ENCODE assay signal across 8 cellular contexts in the genomic region with DNA sequence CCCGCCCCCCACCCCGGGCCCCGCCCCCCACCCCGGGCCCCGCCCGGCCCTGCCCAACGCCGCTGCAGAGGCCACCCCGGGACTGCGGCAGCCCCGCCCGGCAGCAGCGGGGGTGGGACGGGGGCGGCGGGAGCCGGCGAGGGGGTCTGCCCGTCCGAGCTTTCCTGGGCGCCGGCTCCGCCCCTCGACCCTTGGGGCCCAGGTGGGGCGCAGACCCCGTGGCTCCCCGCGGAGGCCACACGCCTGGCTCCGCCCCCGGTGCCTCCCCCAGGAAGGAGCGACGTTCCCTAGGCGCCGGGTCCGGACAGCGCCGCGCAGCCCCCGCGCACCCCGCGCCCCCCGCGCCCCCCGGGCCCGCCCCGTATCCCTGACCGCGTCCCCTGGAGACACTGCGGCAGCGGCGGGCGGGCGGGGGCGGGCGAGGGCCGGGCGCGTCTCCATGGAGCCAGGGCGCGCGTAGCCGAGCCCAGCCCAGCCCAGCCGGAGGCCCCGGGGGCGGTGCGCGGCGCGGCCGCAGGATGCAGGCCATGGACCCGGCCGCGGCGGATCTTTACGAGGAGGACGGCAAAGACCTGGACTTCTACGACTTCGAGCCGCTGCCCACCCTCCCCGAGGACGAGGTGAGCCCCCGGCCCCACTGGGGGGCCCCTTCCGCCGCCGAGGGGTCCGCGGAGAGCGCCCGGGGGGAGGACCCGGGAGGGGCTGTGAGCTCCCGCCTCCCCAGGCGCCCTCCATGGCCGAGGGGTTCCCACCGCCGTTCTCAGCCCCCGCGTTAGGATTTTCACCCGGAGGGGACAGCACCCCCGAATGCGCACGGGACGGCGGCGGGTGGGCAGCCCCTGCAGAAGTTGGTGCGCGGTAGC. TPM values are rescaled to one million over a fixed set of nuclear protein-coding genes. Genes with fewer than 3 reads are reported as not detected.
DNase-seq lines count a peak whose midpoint lies in the region; ATAC-seq, FAIRE-seq and TF ChIP-seq lines count a peak whose summit lies in the region.

A gene with protein sequence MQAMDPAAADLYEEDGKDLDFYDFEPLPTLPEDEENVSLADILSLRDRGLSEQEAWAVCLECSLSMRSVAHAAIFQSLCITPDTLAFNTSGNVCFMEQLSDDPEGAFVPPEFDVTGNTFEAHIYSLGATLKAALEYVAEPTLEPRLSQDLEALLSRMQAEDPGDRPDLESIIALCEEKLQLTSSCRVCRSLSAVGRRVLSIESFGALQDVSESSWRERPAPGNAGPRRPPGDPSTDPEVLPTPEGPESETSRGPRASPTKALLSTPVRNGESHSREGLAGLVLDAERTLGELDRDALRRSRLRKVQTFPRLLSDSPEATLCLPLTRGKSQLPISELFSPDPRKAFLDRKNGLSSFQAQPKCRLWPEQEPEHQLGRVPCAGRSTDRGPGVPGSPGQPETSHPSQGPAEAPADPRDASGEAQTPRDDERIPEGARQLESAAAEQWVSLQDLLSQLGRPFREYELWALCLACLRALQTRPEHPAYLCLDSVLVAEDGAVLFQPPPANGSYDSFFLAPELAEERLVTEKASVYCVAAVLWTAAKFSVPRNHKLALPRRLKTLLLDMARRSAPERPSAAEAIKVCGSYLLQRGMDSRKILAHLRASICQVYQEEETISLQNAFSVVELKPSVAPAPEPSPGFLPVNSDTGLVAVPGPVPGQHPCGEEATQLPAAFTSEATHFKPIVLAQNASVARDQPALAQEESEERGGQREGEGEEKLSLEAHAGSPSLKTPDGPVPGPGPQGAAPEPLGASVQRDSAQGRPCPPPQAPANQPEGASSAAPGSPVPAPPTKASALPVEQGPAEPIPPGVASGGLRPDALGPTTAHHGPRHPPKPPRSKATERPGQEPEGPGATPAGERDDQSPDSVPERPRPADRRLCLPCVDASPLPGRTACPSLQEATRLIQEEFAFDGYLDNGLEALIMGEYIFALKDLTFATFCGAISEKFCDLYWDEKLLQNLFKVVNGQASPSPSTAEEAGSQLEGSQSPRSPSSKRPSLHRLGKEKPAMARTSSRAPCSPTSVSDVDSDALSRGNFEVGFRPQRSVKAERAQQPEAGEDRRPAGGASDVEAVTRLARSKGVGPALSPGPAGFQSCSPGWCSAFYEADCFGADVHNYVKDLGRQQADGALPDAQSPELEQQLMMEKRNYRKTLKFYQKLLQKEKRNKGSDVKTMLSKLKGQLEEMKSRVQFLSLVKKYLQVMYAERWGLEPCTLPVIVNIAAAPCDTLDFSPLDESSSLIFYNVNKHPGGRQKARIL (N-terminal part only) (plus strand): TSS at position 270 of the 863 bp plus-strand sequence. CDS start 249 bp downstream, at position 519.

- no peaks in the 10 kb centered on the region for H3K4me1 ChIP-seq in CD8-positive, alpha-beta memory T cell (ENCODE audit: insufficient read depth, low read length)
- H3K4me1 ChIP-seq in ectodermal cell (ENCODE audit: control insufficient read depth, insufficient read depth, low read length) (peaks cover 5% of the 10 kb centered on the region), mesendoderm (ENCODE audit: control insufficient read depth, low read depth, low read length) (no peaks in the 10 kb centered on the region)

- no peak within 1 kb of the TSS for H3K27ac ChIP-seq in CD8-positive, alpha-beta memory T cell (ENCODE audit: low read depth, low read length)
- H3K27ac ChIP-seq in ectodermal cell (ENCODE audit: insufficient read depth, low read depth, low read length, poor library complexity, severe bottlenecking) = no peak within 1 kb of the TSS
- H3K27ac ChIP-seq in mesendoderm (ENCODE audit: low read depth, low read length) = no peak within 1 kb of the TSS

- no peak within 1 kb of the TSS for H3K4me3 ChIP-seq in CD8-positive, alpha-beta memory T cell (ENCODE audit: low read length)
- H3K4me3 ChIP-seq in NB4 (ENCODE audit: low read depth, low read length) (no peak within 1 kb of the TSS), ectodermal cell (ENCODE audit: insufficient read depth, low read depth, low read length) (peak within 1 kb of the TSS; percentile 62), mesendoderm (ENCODE audit: low read length) (peak within 1 kb of the TSS; percentile 35)

- intact Hi-C loops in activated T-helper 2 cell treated with anti-CD3 and anti-CD28 coated beads, Interferon-gamma antibody, Interleukin-2, Interleukin-4, amounts not matched to agents 10 μg/mL and 5 μg/mL and 100 μg/mL, durations not matched to agents 14 hours and 24 hours and 36 hours (cut with micrococcal nuclease) = loop anchor here (5.0 kb wide), 1 partner anchor 67 kb away; no protein-coding TSS in a partner anchor

- POLR2A ChIA-PET in CD8-positive, alpha-beta memory T cell (lab: Charles Lee) = no interaction called here

- no peak within 1 kb of the TSS for H2BK15ac ChIP-seq in mesendoderm (replicated peaks; ENCODE audit: low read depth)

- H3K79me1 ChIP-seq in mesendoderm (ENCODE audit: low read length) = no peaks in the 10 kb centered on the region

- no peak for TF ChIP-seq CTCF in NB4 (IDR thresholded peaks at IDR 0.05; ENCODE audit: low read depth, low read length)

- H3K4me2 ChIP-seq in mesendoderm (ENCODE audit: low read length) = peak within 1 kb of the TSS; percentile 67

- no peak within 1 kb of the TSS for H3K23ac ChIP-seq in mesendoderm (ENCODE audit: low read length)

- peak within 1 kb of the TSS in 4 of 7 donors; percentile 28 to 76 (median 40) for H3K4me3 Mint-ChIP-seq in CD8-positive, alpha-beta memory T cell
- H3K4me3 Mint-ChIP-seq in activated T-helper 2 cell treated with anti-CD3 and anti-CD28 coated beads, Interferon-gamma antibody, Interleukin-2, Interleukin-4, amounts not matched to agents 10 μg/mL and 5 μg/mL and 100 μg/mL, durations not matched to agents 14 hours and 24 hours and 36 hours (ENCODE audit: low read depth) = no peak within 1 kb of the TSS

- H3K9me3 ChIP-seq in CD8-positive, alpha-beta memory T cell (ENCODE audit: low read length) = no peaks in the 10 kb centered on the region
- no peaks in the 10 kb centered on the region for H3K9me3 ChIP-seq in ectodermal cell (ENCODE audit: control insufficient read depth, low read length)

- no peaks in the 10 kb centered on the region for H3K36me3 ChIP-seq in CD8-positive, alpha-beta memory T cell (ENCODE audit: insufficient read depth, low read length)
- H3K36me3 ChIP-seq in ectodermal cell (ENCODE audit: control insufficient read depth, insufficient read depth, low read length) (no peaks in the 10 kb centered on the region), mesendoderm (ENCODE audit: control insufficient read depth, insufficient read depth, low read length) (no peaks in the 10 kb centered on the region)

- no peak within 1 kb of the TSS for H2BK120ac ChIP-seq in mesendoderm (ENCODE audit: low read depth, low read length)

- H3K36me3 Mint-ChIP-seq in CD8-positive, alpha-beta memory T cell = no peaks in the 10 kb centered on the region
- H3K36me3 Mint-ChIP-seq in activated T-helper 2 cell treated with anti-CD3 and anti-CD28 coated beads, Interferon-gamma antibody, Interleukin-2, Interleukin-4, amounts not matched to agents 10 μg/mL and 5 μg/mL and 100 μg/mL, durations not matched to agents 14 hours and 24 hours and 36 hours (ENCODE audit: low read depth) = no peaks in the 10 kb centered on the region

- no peak within 1 kb of the TSS for H3K27ac Mint-ChIP-seq in CD8-positive, alpha-beta memory T cell
- H3K27ac Mint-ChIP-seq in activated T-helper 2 cell treated with anti-CD3 and anti-CD28 coated beads, Interferon-gamma antibody, Interleukin-2, Interleukin-4, amounts not matched to agents 10 μg/mL and 5 μg/mL and 100 μg/mL, durations not matched to agents 14 hours and 24 hours and 36 hours = no peak within 1 kb of the TSS

- H3K4me1 Mint-ChIP-seq in CD8-positive, alpha-beta memory T cell = no peaks in the 10 kb centered on the region
- no peaks in the 10 kb centered on the region for H3K4me1 Mint-ChIP-seq in activated T-helper 2 cell treated with anti-CD3 and anti-CD28 coated beads, Interferon-gamma antibody, Interleukin-2, Interleukin-4, amounts not matched to agents 10 μg/mL and 5 μg/mL and 100 μg/mL, durations not matched to agents 14 hours and 24 hours and 36 hours (ENCODE audit: low read depth)

- H3K4ac ChIP-seq in mesendoderm (ENCODE audit: low read depth, low read length) = no peak within 1 kb of the TSS

- no peak within 1 kb of the TSS for H4K8ac ChIP-seq in mesendoderm (ENCODE audit: low read depth, low read length)

- DNase-seq in CD8-positive, alpha-beta memory T cell = peak in 3 of 5 donors; percentile 13 to 50 (median 31)
- DNase-seq in NB4 (ENCODE audit: low read depth) = peak; percentile 69
- peak; percentile 48 for DNase-seq in mesendoderm
- DNase-seq in urothelium cell line (ENCODE audit: low spot score) = peak; percentile 76
- no peak for DNase-seq in activated T-helper 2 cell treated with anti-CD3 and anti-CD28 coated beads, Interferon-gamma antibody, Interleukin-2, Interleukin-4, amounts not matched to agents 10 μg/mL and 5 μg/mL and 100 μg/mL, durations not matched to agents 14 hours and 24 hours and 36 hours (ENCODE audit: low spot score)

- CTCF ChIA-PET in CD8-positive, alpha-beta memory T cell (lab: Charles Lee) = no interaction called here

- H3K9me3 Mint-ChIP-seq in CD8-positive, alpha-beta memory T cell = no peaks in the 10 kb centered on the region
- no peaks in the 10 kb centered on the region for H3K9me3 Mint-ChIP-seq in activated T-helper 2 cell treated with anti-CD3 and anti-CD28 coated beads, Interferon-gamma antibody, Interleukin-2, Interleukin-4, amounts not matched to agents 10 μg/mL and 5 μg/mL and 100 μg/mL, durations not matched to agents 14 hours and 24 hours and 36 hours

- H2AK5ac ChIP-seq in mesendoderm (ENCODE audit: low read length) = no peak within 1 kb of the TSS

- peak within 1 kb of the TSS; percentile 78 for H3K56ac ChIP-seq in mesendoderm (ENCODE audit: low read length)

- H3K27me3 Mint-ChIP-seq in CD8-positive, alpha-beta memory T cell = peaks cover 12 to 17% of the 10 kb centered on the region in 2 donors
- peaks cover 1% of the 10 kb centered on the region for H3K27me3 Mint-ChIP-seq in activated T-helper 2 cell treated with anti-CD3 and anti-CD28 coated beads, Interferon-gamma antibody, Interleukin-2, Interleukin-4, amounts not matched to agents 10 μg/mL and 5 μg/mL and 100 μg/mL, durations not matched to agents 14 hours and 24 hours and 36 hours (ENCODE audit: low read depth)

- H3K79me2 ChIP-seq in mesendoderm (ENCODE audit: control insufficient read depth, insufficient read depth, low read length) = no peaks in the 10 kb centered on the region

- no peak within 1 kb of the TSS for H2BK5ac ChIP-seq in mesendoderm (ENCODE audit: low read length)

- no peak for FAIRE-seq in urothelium cell line (lab: Jason Lieb, UNC)

- H3K9ac ChIP-seq in mesendoderm (ENCODE audit: low read length) = peak within 1 kb of the TSS; percentile 54

- peaks cover 10% of the 10 kb centered on the region for H3K27me3 ChIP-seq in CD8-positive, alpha-beta memory T cell (ENCODE audit: insufficient read depth, low read length, poor library complexity, severe bottlenecking)
- H3K27me3 ChIP-seq in ectodermal cell (ENCODE audit: control insufficient read depth, insufficient read depth, low read length, poor library complexity, severe bottlenecking) (peaks cover 12% of the 10 kb centered on the region), mesendoderm (ENCODE audit: insufficient read depth, low read length, poor library complexity) (no peaks in the 10 kb centered on the region)

- H3K18ac ChIP-seq in mesendoderm (ENCODE audit: low read length) = peak within 1 kb of the TSS; percentile 16

- 0% methylated on average over 101 to 108 of the region's 108 CpGs for WGBS in ectodermal cell, 2 experiments
- no CpG with 5 or more reads among the region's 108 CpGs for WGBS in mesendoderm (ENCODE audit: extremely low coverage, insufficient coverage, low lambda C conversion rate)

- no peak within 1 kb of the TSS for H4K5ac ChIP-seq in mesendoderm (ENCODE audit: low read length)

- no peak for ATAC-seq in HG02970 (IDR thresholded peaks at IDR 0.05; ENCODE audit: low FRiP score, unreplicated experiment)
- ATAC-seq in GM19455 (IDR thresholded peaks at IDR 0.05; ENCODE audit: unreplicated experiment) = no peak

- no peak for TF ChIP-seq POLR2A in NB4 (IDR thresholded peaks at IDR 0.05; ENCODE audit: extremely low read depth, insufficient read length)

RNA-seq across cellular contexts. Expression of the gene that starts here (rescaled TPM):
- not detected for total RNA-seq in CD8-positive, alpha-beta memory T cell
- polyA plus RNA-seq in CD8-positive, alpha-beta memory T cell = 0.05 TPM
- polyA plus RNA-seq in ectodermal cell (2013, experiment 1 of 4) = 7.1 TPM
- polyA plus RNA-seq in ectodermal cell (2013, experiment 2 of 4) = 6.9 TPM
- 5.2 TPM for polyA plus RNA-seq in ectodermal cell (2013, experiment 3 of 4)
- polyA plus RNA-seq in ectodermal cell (2013, experiment 4 of 4) = 6.2 TPM
- 0.62 TPM for polyA plus RNA-seq in mesendoderm (2013, experiment 1 of 2)
- 0.56 TPM for polyA plus RNA-seq in mesendoderm (2013, experiment 2 of 2)
- 0.39 and 0.51 TPM in 2 replicates for total RNA-seq in activated T-helper 2 cell treated with anti-CD3 and anti-CD28 coated beads, Interferon-gamma antibody, Interleukin-2, Interleukin-4, amounts not matched to agents 10 μg/mL and 5 μg/mL and 100 μg/mL, durations not matched to agents 14 hours and 24 hours and 36 hours

Comparison
In these comparisons a context has a peak if more than half of its experiments do, and no peak if none do; other contexts are left out.
1. Peak in DNase-seq in CD8-positive, alpha-beta memory T cell; RNA of the gene not detected or under 1 TPM.
2. H3K4me3 ChIP-seq: peak in ectodermal cell (single experiment) and mesendoderm (single experiment); none in CD8-positive, alpha-beta memory T cell (single experiment) and NB4 (single experiment).